ENCODE assay signal across 8 cellular contexts in genomic region chr19:19404879-19405860, GRCh38. TPM values are rescaled to one million over a fixed set of nuclear protein-coding genes. Genes with fewer than 3 reads are reported as not detected.
A peak's percentile ranks its signal among the peaks of the same experiment; 100 is the strongest.
DNase-seq lines count a peak whose midpoint lies in the region; ATAC-seq and TF ChIP-seq lines count a peak whose summit lies in the region.

TSS of gene GATAD2A (plus strand) at chr19:19405675. CDS start at chr19:19465346, 59,671 bp downstream.

- H3K4me3 ChIP-seq in HFF-Myc (replicated peaks; ENCODE audit: low read depth, low read length) (peak within 1 kb of the TSS; percentile 91), parathyroid adenoma (ENCODE audit: low read depth, low read length) (peak within 1 kb of the TSS; percentile 75), tibial artery (peak within 1 kb of the TSS; percentile 75 to 89)

- H3K27ac ChIP-seq in parathyroid adenoma (peak within 1 kb of the TSS; percentile 83), tibial artery (peak within 1 kb of the TSS; percentile 85 to 88)

- no peaks in the 10 kb centered on the region for H3K9me3 ChIP-seq in parathyroid adenoma (ENCODE audit: control insufficient read depth, low read length)
- no peaks in the 10 kb centered on the region for H3K9me3 ChIP-seq in tibial artery

- H3K9ac ChIP-seq in parathyroid adenoma = peak within 1 kb of the TSS; percentile 73

- H3K4me1 ChIP-seq in parathyroid adenoma (peaks cover 18% of the 10 kb centered on the region), tibial artery (peaks cover 0 to 62% (median 37%) of the 10 kb centered on the region in 4 donors)

- no peaks in the 10 kb centered on the region for H3K27me3 ChIP-seq in parathyroid adenoma (ENCODE audit: control insufficient read depth, insufficient read depth, low read length)
- no peaks in the 10 kb centered on the region for H3K27me3 ChIP-seq in tibial artery

- intact Hi-C loops in Right ventricle myocardium inferior (cut with DNase I) (loop anchor here (1.0 to 5.0 kb wide), 3 partner anchors 20 to 82 kb away; no protein-coding TSS in a partner anchor), tibial artery (cut with DNase I; ENCODE audit: low total_unique reads) (loop anchor here (2.0 to 10.0 kb wide), 3 partner anchors 20 to 60 kb away; no protein-coding TSS in a partner anchor)

- peak; percentile 97 for ATAC-seq in Right ventricle myocardium inferior

- DNase-seq in GM10266 (ENCODE audit: extremely low spot score) (peak; percentile 97), HFF-Myc (ENCODE audit: extremely low read depth, low read depth) (peak; percentile 61), MV-4-11 (lab: John Stamatoyannopoulos, UW) (peak; percentile 94), SW 1271 (lab: John Stamatoyannopoulos, UW) (peak; percentile 70 to 93), Right ventricle myocardium inferior (ENCODE audit: missing footprints) (peak; percentile 97), tibial artery (peak; percentile 92 to 97)
- peak; percentile 75 for DNase-seq in activated naive CD8-positive, alpha-beta T cell treated with anti-CD3 and anti-CD28 coated beads, Interleukin-2, amount 50 U/mL, for 16 hours (ENCODE audit: low read depth, low spot score)

- H3K4me2 ChIP-seq in parathyroid adenoma (ENCODE audit: low read length) = peak within 1 kb of the TSS; percentile 92

- H3K36me3 ChIP-seq in parathyroid adenoma (ENCODE audit: control insufficient read depth, insufficient read depth, low read length) (no peaks in the 10 kb centered on the region), tibial artery (no peaks in the 10 kb centered on the region)

- peak; percentile 69 for TF ChIP-seq CTCF in GM10266 (IDR thresholded peaks at IDR 0.05; ENCODE audit: control insufficient read depth, insufficient read depth, low read depth, missing control alignments)
- no peak for TF ChIP-seq CTCF in HFF-Myc (IDR thresholded peaks at IDR 0.05; ENCODE audit: low read depth, low read length, missing control alignments)
- TF ChIP-seq CTCF in parathyroid adenoma (IDR thresholded peaks at IDR 0.05) = peak; percentile 65
- TF ChIP-seq CTCF in tibial artery (IDR thresholded peaks at IDR 0.05) = peak; percentile 16 to 26

- peak within 1 kb of the TSS; percentile 96 for H2AFZ ChIP-seq in parathyroid adenoma

- H3K79me2 ChIP-seq in parathyroid adenoma = peaks cover 24% of the 10 kb centered on the region

RNA-seq across cellular contexts. Expression of gene GATAD2A, which starts in this region (rescaled TPM):
- total RNA-seq in Right ventricle myocardium inferior = 25.9 TPM

Comparison
In these comparisons a context has a peak if more than half of its experiments do, and no peak if none do; other contexts are left out.
1. Peak in every context shown above with its lines: DNase-seq, ATAC-seq, H3K4me3 ChIP-seq and H3K27ac ChIP-seq.